8 cellular contexts compared by ENCODE assay signal in genomic region chr4:121824171-121824527, GRCh38. TPM values are rescaled to one million over a fixed set of nuclear protein-coding genes. Genes with fewer than 3 reads are reported as not detected.
DNase-seq lines count a peak whose midpoint lies in the region; ATAC-seq and TF ChIP-seq lines count a peak whose summit lies in the region.

No MANE protein-coding gene starts in this region.

- H3K36me3 ChIP-seq in SJSA1 (peaks cover 48% of the 10 kb centered on the region), gastroesophageal sphincter (peaks cover 0 to 31% of the 10 kb centered on the region in 2 donors)

- H3K4me1 ChIP-seq in SJSA1 (replicated peaks) (peaks cover 9% of the 10 kb centered on the region), gastroesophageal sphincter (peaks cover 0 to 25% (median 0%) of the 10 kb centered on the region in 3 donors)

- H3K4me3 Mint-ChIP-seq in stimulated activated effector memory CD8-positive, alpha-beta T cell treated with anti-CD3 and anti-CD28 coated beads, Interleukin-12 subunit alpha, Interleukin-12 subunit beta, amount 100 ng/mL, for 72 hours = peak overlapping the region; percentile 86

- ATAC-seq in GM21528 (IDR thresholded peaks at IDR 0.05; ENCODE audit: low FRiP score, unreplicated experiment) (peak; percentile 5), gastroesophageal sphincter (no peak)
- no peak for ATAC-seq in stimulated activated effector memory CD8-positive, alpha-beta T cell treated with anti-CD3 and anti-CD28 coated beads, Interleukin-12 subunit alpha, Interleukin-12 subunit beta, amount 100 ng/mL, for 72 hours

- 1 to 3% methylated on average over 5 to 8 of the region's 8 CpGs for WGBS in gastroesophageal sphincter (ENCODE audit: low coverage in 1 of 2), 2 donors

- H3K9me3 ChIP-seq in SJSA1 (replicated peaks) = no peaks in the 10 kb centered on the region
- no peaks in the 10 kb centered on the region for H3K9me3 ChIP-seq in gastroesophageal sphincter

- TF ChIP-seq POLR2A in gastroesophageal sphincter (IDR thresholded peaks at IDR 0.05) = no peak

- H3K4me3 ChIP-seq in SJSA1 = peak overlapping the region; percentile 76
- H3K4me3 ChIP-seq in gastroesophageal sphincter = peak overlapping the region; percentile 41 to 62

- no peak for TF ChIP-seq CTCF in gastroesophageal sphincter (IDR thresholded peaks at IDR 0.05)

- H3K9me3 Mint-ChIP-seq in stimulated activated effector memory CD8-positive, alpha-beta T cell treated with anti-CD3 and anti-CD28 coated beads, Interleukin-12 subunit alpha, Interleukin-12 subunit beta, amount 100 ng/mL, for 72 hours = no peaks in the 10 kb centered on the region

- H3K27ac Mint-ChIP-seq in stimulated activated effector memory CD8-positive, alpha-beta T cell treated with anti-CD3 and anti-CD28 coated beads, Interleukin-12 subunit alpha, Interleukin-12 subunit beta, amount 100 ng/mL, for 72 hours = peak overlapping the region; percentile 85

- peaks cover 45% of the 10 kb centered on the region for H3K36me3 Mint-ChIP-seq in stimulated activated effector memory CD8-positive, alpha-beta T cell treated with anti-CD3 and anti-CD28 coated beads, Interleukin-12 subunit alpha, Interleukin-12 subunit beta, amount 100 ng/mL, for 72 hours

- DNase-seq in SJSA1 (ENCODE audit: low read depth in 1 of 2, low spot score in 2 of 2) (no peak), SIG-M5 treated with dmso at 0.1 percent for 504 hours (lab: John Stamatoyannopoulos, UW; ENCODE audit: unreplicated experiment) (no peak), NCI-H69 (lab: John Stamatoyannopoulos, UW) (no peak), NCI-H2081 treated with DMSO at 0.1 percent for 48 hours (lab: John Stamatoyannopoulos, UW) (no peak)
- DNase-seq in stimulated activated effector memory CD8-positive, alpha-beta T cell treated with anti-CD3 and anti-CD28 coated beads, Interleukin-12 subunit alpha, Interleukin-12 subunit beta, amount 100 ng/mL, for 72 hours (ENCODE audit: low spot score in 2 of 2) = no peak
- DNase-seq in effector CD4-positive, alpha-beta T cell = no peak

- peaks cover 8% of the 10 kb centered on the region for H3K4me1 Mint-ChIP-seq in stimulated activated effector memory CD8-positive, alpha-beta T cell treated with anti-CD3 and anti-CD28 coated beads, Interleukin-12 subunit alpha, Interleukin-12 subunit beta, amount 100 ng/mL, for 72 hours

- no peak for TF ChIP-seq EP300 in gastroesophageal sphincter (IDR thresholded peaks at IDR 0.05)

- no peaks in the 10 kb centered on the region for H3K27me3 ChIP-seq in SJSA1 (replicated peaks)
- no peaks in the 10 kb centered on the region for H3K27me3 ChIP-seq in gastroesophageal sphincter

- H3K27ac ChIP-seq in SJSA1 = peak overlapping the region; percentile 85
- H3K27ac ChIP-seq in gastroesophageal sphincter = peak overlapping the region; percentile 73 to 84 (median 80)

RNA-seq across cellular contexts. Expression of gene CCNA2, which starts 0.5 kb away (rescaled TPM):
- 273 and 318 TPM in 2 replicates for total RNA-seq in SJSA1 (2014; rRNA removed; shearing (Covaris generic))
- total RNA-seq in gastroesophageal sphincter = 1 to 10 TPM in 2 of 4 donors, under 1 TPM in 2; 0.89 to 2.9 (median 1.4) TPM

RNA-seq across cellular contexts. Expression of gene EXOSC9, which starts 23.0 kb away (rescaled TPM):
- total RNA-seq in SJSA1 (2014; rRNA removed; shearing (Covaris generic)) = 93.3 and 134 TPM in 2 replicates
- total RNA-seq in gastroesophageal sphincter = 10 to 100 TPM; 12.2 to 29.7 (median 23.1) TPM

RNA-seq across cellular contexts. Expression of gene BBS7, which starts 46.1 kb away (rescaled TPM):
- total RNA-seq in SJSA1 (2014; rRNA removed; shearing (Covaris generic)) = 18.8 and 33.2 TPM in 2 replicates
- 10 to 100 TPM; 13.3 to 23.1 (median 20.4) TPM for total RNA-seq in gastroesophageal sphincter

RNA-seq across cellular contexts. Expression of gene SMIM43, which starts 59.2 kb away (rescaled TPM):
- total RNA-seq in SJSA1 (2014; rRNA removed; shearing (Covaris generic)) = 0.26 TPM in 1 of 2 replicates, not detected in the other
- total RNA-seq in gastroesophageal sphincter = 1 to 10 TPM in 1 of 4 donors, under 1 TPM in 3; 0.39 to 2.3 (median 0.51) TPM

Comparison
In these comparisons a context has a peak if more than half of its experiments do, and no peak if none do; other contexts are left out.
1. RNA of gene CCNA2, which starts 0.5 kb away (total RNA-seq): 273 to 318 TPM in SJSA1; 0.89 to 2.9 TPM in gastroesophageal sphincter; every median in the first group is over 10 times any median in the second.